Comparison of ENCODE assay signal across 17 cellular contexts in genomic region chr2:31232586-31232985, GRCh38. TPM values are rescaled to one million over a fixed set of nuclear protein-coding genes. Genes with fewer than 3 reads are reported as not detected.
"Had no signal": no experiment of that assay in that cellular context is flagged by ENCODE, and none has a peak within 500 bp of the region (broad histone marks: within the 10 kb centered on the region; RNA-seq: fewer than 3 reads in every experiment).

No MANE protein-coding gene starts in this region.

- H3K36me3 ChIP-seq: tibial artery had no signal

- H3K9me3 ChIP-seq: tibial artery had no signal

- DNase-seq: activated CD4-positive, alpha-beta T cell treated with anti-CD3 and anti-CD28 coated beads, Interleukin-2, amount 50 U/mL, for 48 hours; activated gamma-delta T cell; activated naive CD4-positive, alpha-beta T cell treated with anti-CD3 and anti-CD28 coated beads, Interleukin-2, amount 50 U/mL, for 16 hours; activated naive CD8-positive, alpha-beta T cell treated with anti-CD3 and anti-CD28 coated beads, Interleukin-2, amount 50 U/mL, for 24 hours; cerebellar nuclear complex; glutamatergic neuron; hippocampal formation; retina; stimulated activated CD4-positive, alpha-beta T cell treated with anti-CD3 and anti-CD28 coated beads, Interleukin-2, amount 100 ng/mL, for 48 hours; stimulated activated naive CD8-positive, alpha-beta T cell treated with anti-CD3 and anti-CD28 coated beads, Interleukin-15, Interleukin-2, amounts not matched to agents 100 U/mL and 50 U/mL, for 24 hours; substantia nigra; T-cell; tibial artery had no signal

- H3K27me3 ChIP-seq: foreskin keratinocyte had no signal

- H3K27ac Mint-ChIP-seq: T-cell; T-helper 2 cell treated with Interferon-gamma antibody and Interleukin-4, amounts not matched to agents 5 μg/mL and 100 μg/mL, for 36 hours had no signal

- ATAC-seq: activated naive CD8-positive, alpha-beta T cell treated with anti-CD3 and anti-CD28 coated beads, Interleukin-2, amount 50 U/mL, for 24 hours; natural killer cell treated with Interleukin-12 subunit alpha and Interleukin-12 subunit beta and Interleukin-15 and Interleukin-18, amount 100 ng/mL, for 72 hours; stimulated activated naive CD8-positive, alpha-beta T cell treated with anti-CD3 and anti-CD28 coated beads, Interleukin-15, Interleukin-2, amounts not matched to agents 100 U/mL and 50 U/mL, for 24 hours; T-cell had no signal

- H3K36me3 Mint-ChIP-seq: natural killer cell treated with Interleukin-12 subunit alpha and Interleukin-12 subunit beta and Interleukin-15 and Interleukin-18, amount 100 ng/mL, for 72 hours; T-cell had no signal

- H3K27ac ChIP-seq: foreskin keratinocyte had no signal

- H3K4me3 ChIP-seq: tibial artery had no signal

- H3K9me3 Mint-ChIP-seq: activated naive CD8-positive, alpha-beta T cell treated with anti-CD3 and anti-CD28 coated beads, Interleukin-2, amount 50 U/mL, for 24 hours; natural killer cell treated with Interleukin-12 subunit alpha and Interleukin-12 subunit beta and Interleukin-15 and Interleukin-18, amount 100 ng/mL, for 72 hours; T-cell; T-helper 2 cell treated with Interferon-gamma antibody and Interleukin-4, amounts not matched to agents 5 μg/mL and 100 μg/mL, for 36 hours had no signal

RNA-seq across cellular contexts. Expression of gene CAPN14, which starts 15.3 kb away (rescaled TPM):
- polyA plus RNA-seq: liver had no signal
